ENCODE assay signal across 1 cellular context in the genomic region with DNA sequence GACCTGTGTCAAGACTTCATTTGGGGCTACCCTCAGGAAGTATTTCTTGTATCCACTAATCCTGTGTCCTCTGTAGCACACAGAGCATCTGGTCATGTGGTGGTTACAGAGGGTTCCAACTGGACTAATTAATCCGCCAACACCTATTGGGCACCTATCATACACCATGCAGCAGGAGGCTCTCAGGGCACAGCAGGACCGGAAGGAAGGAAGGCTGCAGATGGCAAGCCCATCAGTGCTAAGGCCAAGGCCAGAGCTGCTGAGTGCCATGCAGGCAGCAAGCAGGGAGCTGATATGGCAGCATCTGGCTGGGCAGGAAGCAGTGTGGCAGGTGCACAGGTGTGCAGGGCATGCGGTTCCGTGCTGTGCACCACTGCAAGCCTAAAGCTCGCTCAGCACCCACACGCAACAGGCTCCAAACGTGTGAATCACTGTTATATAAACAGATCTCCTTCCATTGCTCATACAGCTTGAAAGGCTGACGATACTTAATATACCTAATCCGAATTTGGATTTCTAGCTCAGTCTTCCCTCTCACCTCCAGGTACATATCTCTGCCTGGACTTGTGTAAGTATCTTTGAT.
TF ChIP-seq lines count a peak whose summit lies in the region.

No MANE protein-coding gene starts in this region.

TF ChIP-seq in IMR-90, 13 proteins besides CTCF, POLR2A, EP300 and RAD21:
- no peak for TF ChIP-seq CHD1 (IDR thresholded peaks at IDR 0.05; ENCODE audit: low read depth, low read length)
- no peak for TF ChIP-seq SMC3 (IDR thresholded peaks at IDR 0.05; ENCODE audit: low read depth, low read length)
- no peak for TF ChIP-seq RCOR1 (IDR thresholded peaks at IDR 0.05; ENCODE audit: insufficient replicate concordance, low read length)
- TF ChIP-seq MAZ (IDR thresholded peaks at IDR 0.05; ENCODE audit: borderline replicate concordance, low read depth, low read length) = no peak
- TF ChIP-seq CEBPB (IDR thresholded peaks at IDR 0.05; ENCODE audit: low read depth, low read length) = no peak
- no peak for TF ChIP-seq RFX5 (IDR thresholded peaks at IDR 0.05; ENCODE audit: low read depth, low read length)
- no peak for TF ChIP-seq NFE2L2 (IDR thresholded peaks at IDR 0.05; ENCODE audit: low read depth, low read length)
- no peak for TF ChIP-seq MAFK (IDR thresholded peaks at IDR 0.05; ENCODE audit: low read depth, low read length)
- no peak for TF ChIP-seq FOS (IDR thresholded peaks at IDR 0.05; ENCODE audit: low read depth, low read length)
- no peak for TF ChIP-seq MXI1 (IDR thresholded peaks at IDR 0.05; ENCODE audit: borderline replicate concordance, low read depth, low read length)
- no peak for TF ChIP-seq BHLHE40 (IDR thresholded peaks at IDR 0.05; ENCODE audit: low read depth, low read length)
- TF ChIP-seq, protein P1, sequence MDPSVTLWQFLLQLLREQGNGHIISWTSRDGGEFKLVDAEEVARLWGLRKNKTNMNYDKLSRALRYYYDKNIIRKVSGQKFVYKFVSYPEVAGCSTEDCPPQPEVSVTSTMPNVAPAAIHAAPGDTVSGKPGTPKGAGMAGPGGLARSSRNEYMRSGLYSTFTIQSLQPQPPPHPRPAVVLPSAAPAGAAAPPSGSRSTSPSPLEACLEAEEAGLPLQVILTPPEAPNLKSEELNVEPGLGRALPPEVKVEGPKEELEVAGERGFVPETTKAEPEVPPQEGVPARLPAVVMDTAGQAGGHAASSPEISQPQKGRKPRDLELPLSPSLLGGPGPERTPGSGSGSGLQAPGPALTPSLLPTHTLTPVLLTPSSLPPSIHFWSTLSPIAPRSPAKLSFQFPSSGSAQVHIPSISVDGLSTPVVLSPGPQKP (IDR thresholded peaks at IDR 0.05; ENCODE audit: borderline replicate concordance, low read depth, low read length) = no peak
- TF ChIP-seq, protein P2, sequence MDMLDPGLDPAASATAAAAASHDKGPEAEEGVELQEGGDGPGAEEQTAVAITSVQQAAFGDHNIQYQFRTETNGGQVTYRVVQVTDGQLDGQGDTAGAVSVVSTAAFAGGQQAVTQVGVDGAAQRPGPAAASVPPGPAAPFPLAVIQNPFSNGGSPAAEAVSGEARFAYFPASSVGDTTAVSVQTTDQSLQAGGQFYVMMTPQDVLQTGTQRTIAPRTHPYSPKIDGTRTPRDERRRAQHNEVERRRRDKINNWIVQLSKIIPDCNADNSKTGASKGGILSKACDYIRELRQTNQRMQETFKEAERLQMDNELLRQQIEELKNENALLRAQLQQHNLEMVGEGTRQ (IDR thresholded peaks at IDR 0.05; ENCODE audit: low read depth, low read length) = no peak
